1 cellular context compared by ENCODE assay signal in the genomic region with DNA sequence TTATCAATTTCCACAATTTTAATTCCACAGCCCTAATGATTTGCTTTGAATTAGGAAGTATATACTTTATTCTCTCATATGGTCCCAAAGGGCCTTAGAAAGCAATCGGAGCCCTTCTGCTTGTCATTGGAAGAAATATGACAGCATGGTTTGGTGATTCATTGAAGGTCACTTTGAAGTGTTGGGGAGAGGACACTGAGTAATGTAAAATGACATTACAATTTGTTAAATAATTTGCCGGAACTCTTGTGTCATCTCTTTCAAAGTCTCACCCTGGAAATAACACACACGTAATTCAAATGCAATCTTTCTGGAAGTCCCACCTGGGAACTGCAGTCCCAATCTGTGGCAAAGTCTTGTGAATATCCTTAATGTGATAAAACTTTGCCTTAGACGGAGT.
TF ChIP-seq lines count a peak whose summit lies in the region.

No MANE protein-coding gene starts in this region.

TF ChIP-seq in SK-N-SH, 30 proteins besides CTCF, POLR2A, EP300 and RAD21 (continued from another document):
- TF ChIP-seq, protein P1, sequence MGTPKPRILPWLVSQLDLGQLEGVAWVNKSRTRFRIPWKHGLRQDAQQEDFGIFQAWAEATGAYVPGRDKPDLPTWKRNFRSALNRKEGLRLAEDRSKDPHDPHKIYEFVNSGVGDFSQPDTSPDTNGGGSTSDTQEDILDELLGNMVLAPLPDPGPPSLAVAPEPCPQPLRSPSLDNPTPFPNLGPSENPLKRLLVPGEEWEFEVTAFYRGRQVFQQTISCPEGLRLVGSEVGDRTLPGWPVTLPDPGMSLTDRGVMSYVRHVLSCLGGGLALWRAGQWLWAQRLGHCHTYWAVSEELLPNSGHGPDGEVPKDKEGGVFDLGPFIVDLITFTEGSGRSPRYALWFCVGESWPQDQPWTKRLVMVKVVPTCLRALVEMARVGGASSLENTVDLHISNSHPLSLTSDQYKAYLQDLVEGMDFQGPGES (IDR thresholded peaks at IDR 0.05; ENCODE audit: low read depth, low read length): no peak
- TF ChIP-seq YY1 (IDR thresholded peaks at IDR 0.05; ENCODE audit: low read depth): no peak
- TF ChIP-seq CHD2 (IDR thresholded peaks at IDR 0.05; ENCODE audit: low read length, partially characterized antibody): no peak
- TF ChIP-seq POLR2AphosphoS5 (IDR thresholded peaks at IDR 0.05; ENCODE audit: low read depth, low read length): 0 out of 2 replicates have a peak, but pooled peaks have one; percentile 6
- no peak for TF ChIP-seq SMC3 (IDR thresholded peaks at IDR 0.05; ENCODE audit: low read depth, low read length)
- TF ChIP-seq, protein P2, sequence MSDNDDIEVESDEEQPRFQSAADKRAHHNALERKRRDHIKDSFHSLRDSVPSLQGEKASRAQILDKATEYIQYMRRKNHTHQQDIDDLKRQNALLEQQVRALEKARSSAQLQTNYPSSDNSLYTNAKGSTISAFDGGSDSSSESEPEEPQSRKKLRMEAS (IDR thresholded peaks at IDR 0.05; ENCODE audit: low read depth): no peak
- TF ChIP-seq RXRA (IDR thresholded peaks at IDR 0.05; ENCODE audit: borderline replicate concordance, low read depth): no peak
- peak; percentile 13; the same call in 1 of the 2 replicates for TF ChIP-seq TCF12 (IDR thresholded peaks at IDR 0.05)
- no peak for TF ChIP-seq RFX5 (IDR thresholded peaks at IDR 0.05; ENCODE audit: low read length)
- TF ChIP-seq, protein P3, sequence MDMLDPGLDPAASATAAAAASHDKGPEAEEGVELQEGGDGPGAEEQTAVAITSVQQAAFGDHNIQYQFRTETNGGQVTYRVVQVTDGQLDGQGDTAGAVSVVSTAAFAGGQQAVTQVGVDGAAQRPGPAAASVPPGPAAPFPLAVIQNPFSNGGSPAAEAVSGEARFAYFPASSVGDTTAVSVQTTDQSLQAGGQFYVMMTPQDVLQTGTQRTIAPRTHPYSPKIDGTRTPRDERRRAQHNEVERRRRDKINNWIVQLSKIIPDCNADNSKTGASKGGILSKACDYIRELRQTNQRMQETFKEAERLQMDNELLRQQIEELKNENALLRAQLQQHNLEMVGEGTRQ (IDR thresholded peaks at IDR 0.05; ENCODE audit: borderline replicate concordance, low read depth, low read length): no peak
- TF ChIP-seq GABPA (IDR thresholded peaks at IDR 0.05; ENCODE audit: low read depth): no peak
- TF ChIP-seq TEAD4 (IDR thresholded peaks at IDR 0.05; ENCODE audit: borderline replicate concordance, insufficient read depth): no peak
- TF ChIP-seq, protein P4, sequence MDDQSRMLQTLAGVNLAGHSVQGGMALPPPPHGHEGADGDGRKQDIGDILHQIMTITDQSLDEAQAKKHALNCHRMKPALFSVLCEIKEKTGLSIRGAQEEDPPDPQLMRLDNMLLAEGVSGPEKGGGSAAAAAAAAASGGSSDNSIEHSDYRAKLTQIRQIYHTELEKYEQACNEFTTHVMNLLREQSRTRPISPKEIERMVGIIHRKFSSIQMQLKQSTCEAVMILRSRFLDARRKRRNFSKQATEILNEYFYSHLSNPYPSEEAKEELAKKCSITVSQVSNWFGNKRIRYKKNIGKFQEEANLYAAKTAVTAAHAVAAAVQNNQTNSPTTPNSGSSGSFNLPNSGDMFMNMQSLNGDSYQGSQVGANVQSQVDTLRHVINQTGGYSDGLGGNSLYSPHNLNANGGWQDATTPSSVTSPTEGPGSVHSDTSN (IDR thresholded peaks at IDR 0.05): peak; percentile 83
- no peak for TF ChIP-seq RCOR1 (IDR thresholded peaks at IDR 0.05; ENCODE audit: low read length)
- TF ChIP-seq, protein P5, sequence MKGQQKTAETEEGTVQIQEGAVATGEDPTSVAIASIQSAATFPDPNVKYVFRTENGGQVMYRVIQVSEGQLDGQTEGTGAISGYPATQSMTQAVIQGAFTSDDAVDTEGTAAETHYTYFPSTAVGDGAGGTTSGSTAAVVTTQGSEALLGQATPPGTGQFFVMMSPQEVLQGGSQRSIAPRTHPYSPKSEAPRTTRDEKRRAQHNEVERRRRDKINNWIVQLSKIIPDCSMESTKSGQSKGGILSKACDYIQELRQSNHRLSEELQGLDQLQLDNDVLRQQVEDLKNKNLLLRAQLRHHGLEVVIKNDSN (IDR thresholded peaks at IDR 0.05; ENCODE audit: borderline replicate concordance, low read depth): no peak
- no peak for TF ChIP-seq FOXM1 (IDR thresholded peaks at IDR 0.05; ENCODE audit: low read depth)
- TF ChIP-seq, protein P6, sequence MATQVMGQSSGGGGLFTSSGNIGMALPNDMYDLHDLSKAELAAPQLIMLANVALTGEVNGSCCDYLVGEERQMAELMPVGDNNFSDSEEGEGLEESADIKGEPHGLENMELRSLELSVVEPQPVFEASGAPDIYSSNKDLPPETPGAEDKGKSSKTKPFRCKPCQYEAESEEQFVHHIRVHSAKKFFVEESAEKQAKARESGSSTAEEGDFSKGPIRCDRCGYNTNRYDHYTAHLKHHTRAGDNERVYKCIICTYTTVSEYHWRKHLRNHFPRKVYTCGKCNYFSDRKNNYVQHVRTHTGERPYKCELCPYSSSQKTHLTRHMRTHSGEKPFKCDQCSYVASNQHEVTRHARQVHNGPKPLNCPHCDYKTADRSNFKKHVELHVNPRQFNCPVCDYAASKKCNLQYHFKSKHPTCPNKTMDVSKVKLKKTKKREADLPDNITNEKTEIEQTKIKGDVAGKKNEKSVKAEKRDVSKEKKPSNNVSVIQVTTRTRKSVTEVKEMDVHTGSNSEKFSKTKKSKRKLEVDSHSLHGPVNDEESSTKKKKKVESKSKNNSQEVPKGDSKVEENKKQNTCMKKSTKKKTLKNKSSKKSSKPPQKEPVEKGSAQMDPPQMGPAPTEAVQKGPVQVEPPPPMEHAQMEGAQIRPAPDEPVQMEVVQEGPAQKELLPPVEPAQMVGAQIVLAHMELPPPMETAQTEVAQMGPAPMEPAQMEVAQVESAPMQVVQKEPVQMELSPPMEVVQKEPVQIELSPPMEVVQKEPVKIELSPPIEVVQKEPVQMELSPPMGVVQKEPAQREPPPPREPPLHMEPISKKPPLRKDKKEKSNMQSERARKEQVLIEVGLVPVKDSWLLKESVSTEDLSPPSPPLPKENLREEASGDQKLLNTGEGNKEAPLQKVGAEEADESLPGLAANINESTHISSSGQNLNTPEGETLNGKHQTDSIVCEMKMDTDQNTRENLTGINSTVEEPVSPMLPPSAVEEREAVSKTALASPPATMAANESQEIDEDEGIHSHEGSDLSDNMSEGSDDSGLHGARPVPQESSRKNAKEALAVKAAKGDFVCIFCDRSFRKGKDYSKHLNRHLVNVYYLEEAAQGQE (IDR thresholded peaks at IDR 0.05; ENCODE audit: low read depth, low read length): no peak
- TF ChIP-seq EZH2phosphoT487 (IDR thresholded peaks at IDR 0.05; ENCODE audit: borderline replicate concordance, low read depth): no peak
- TF ChIP-seq MXI1 (IDR thresholded peaks at IDR 0.05; ENCODE audit: low read depth, low read length): no peak
- peak; percentile 58; the same call in 1 of the 2 replicates for TF ChIP-seq FOSL2 (IDR thresholded peaks at IDR 0.05; ENCODE audit: borderline replicate concordance, low read depth)
- TF ChIP-seq MEF2A (IDR thresholded peaks at IDR 0.05; ENCODE audit: borderline replicate concordance, low read depth): no peak
- TF ChIP-seq JUND (IDR thresholded peaks at IDR 0.05): peak; percentile 38; the same call in 1 of the 2 replicates
- TF ChIP-seq NFIC (IDR thresholded peaks at IDR 0.05; ENCODE audit: borderline replicate concordance): no peak
